Comparison of ENCODE assay signal across 10 cellular contexts in genomic region chr4:40908297-40908696, GRCh38.
A peak's percentile ranks its signal among the peaks of the same experiment; 100 is the strongest.
DNase-seq lines count a peak whose midpoint lies in the region; ATAC-seq and TF ChIP-seq lines count a peak whose summit lies in the region.
"Had no signal": no experiment of that assay in that cellular context is flagged by ENCODE, and none has a peak within 500 bp of the region (broad histone marks: within the 10 kb centered on the region; RNA-seq: fewer than 3 reads in every experiment).

No MANE protein-coding gene starts in this region.

- H4K20me1 ChIP-seq in OCI-LY1 (ENCODE audit: insufficient read depth, low read length) = no peaks in the 10 kb centered on the region

- no peaks in the 10 kb centered on the region for H3K36me3 ChIP-seq in OCI-LY1 (ENCODE audit: insufficient read depth, low read length)
- H3K36me3 ChIP-seq in iPS-18a (ENCODE audit: control insufficient read depth, low read depth, low read length) = no peaks in the 10 kb centered on the region
- no peaks in the 10 kb centered on the region for H3K36me3 ChIP-seq in vagina

- H3K4me2 ChIP-seq in OCI-LY1 (ENCODE audit: low read length) = peak overlapping the region; percentile 30; the same call in 1 of the 2 replicates

- intact Hi-C loops in vagina (cut with DNase I) = no loop called here

- no peaks in the 10 kb centered on the region for H3K79me2 ChIP-seq in OCI-LY1 (ENCODE audit: insufficient read depth, low read length)

- peak in 1 of 2 donors; percentile 1 for ATAC-seq in activated naive CD4-positive, alpha-beta T cell treated with anti-CD3 and anti-CD28 coated beads, Interleukin-2, amount 50 U/mL, for 72 hours
- ATAC-seq in GM18511 (IDR thresholded peaks at IDR 0.05; ENCODE audit: unreplicated experiment) = no peak

- TF ChIP-seq POLR2A in vagina (IDR thresholded peaks at IDR 0.05) = no peak

- peak overlapping the region; percentile 83 to 96 for H3K27ac Mint-ChIP-seq in activated naive CD4-positive, alpha-beta T cell treated with anti-CD3 and anti-CD28 coated beads, Interleukin-2, amount 50 U/mL, for 72 hours
- H3K27ac Mint-ChIP-seq: activated B cell treated with CpG ODN at 0.5 μM for 24 hours had no signal

- H3K4me3 ChIP-seq in OCI-LY1 (ENCODE audit: low read depth, low read length, poor library complexity, severe bottlenecking) (no peak overlapping the region), iPS-18a (ENCODE audit: low read length) (no peak overlapping the region), vagina (no peak overlapping the region)

- no peak for TF ChIP-seq CTCF in OCI-LY1 (IDR thresholded peaks at IDR 0.05; ENCODE audit: low read length)
- no peak for TF ChIP-seq CTCF in vagina (IDR thresholded peaks at IDR 0.05)

- no peaks in the 10 kb centered on the region for H3K9me3 Mint-ChIP-seq in activated naive CD4-positive, alpha-beta T cell treated with anti-CD3 and anti-CD28 coated beads, Interleukin-2, amount 50 U/mL, for 72 hours
- H3K9me3 Mint-ChIP-seq: activated B cell treated with CpG ODN at 0.5 μM for 24 hours had no signal

- H3K27me3 ChIP-seq in OCI-LY1 (ENCODE audit: insufficient read depth, low read length) (no peaks in the 10 kb centered on the region), iPS-18a (ENCODE audit: control insufficient read depth, insufficient read depth, low read length) (no peaks in the 10 kb centered on the region), vagina (no peaks in the 10 kb centered on the region)

- no peaks in the 10 kb centered on the region for H3F3A ChIP-seq in OCI-LY1 (ENCODE audit: insufficient read depth, low read length)

- H3K27ac ChIP-seq in OCI-LY1 (ENCODE audit: low read depth, low read length, poor library complexity, severe bottlenecking) = no peak overlapping the region
- H3K27ac ChIP-seq in iPS-18a (ENCODE audit: low read length) = no peak overlapping the region
- peak overlapping the region; percentile 15 for H3K27ac ChIP-seq in vagina

- H3K9me2 ChIP-seq in OCI-LY1 (ENCODE audit: low read depth, low read length) = no peaks in the 10 kb centered on the region

- no peaks in the 10 kb centered on the region for H3K36me3 Mint-ChIP-seq in activated naive CD4-positive, alpha-beta T cell treated with anti-CD3 and anti-CD28 coated beads, Interleukin-2, amount 50 U/mL, for 72 hours

- H3K9me3 ChIP-seq in OCI-LY1 (ENCODE audit: low read length) (no peaks in the 10 kb centered on the region), iPS-18a (ENCODE audit: control insufficient read depth, low read depth, low read length) (no peaks in the 10 kb centered on the region), vagina (no peaks in the 10 kb centered on the region)

- no peak for DNase-seq in activated naive CD4-positive, alpha-beta T cell treated with anti-CD3 and anti-CD28 coated beads, Interleukin-2, amount 50 U/mL, for 72 hours (ENCODE audit: low spot score in 2 of 2)
- no peak for DNase-seq in activated naive CD4-positive, alpha-beta T cell (lab: John Stamatoyannopoulos, UW)
- DNase-seq in vagina (ENCODE audit: extremely low spot score in 2 of 2) = no peak
- no peak for DNase-seq in stimulated activated CD4-positive, alpha-beta T cell treated with anti-CD3 and anti-CD28 coated beads, Interleukin-4, amount 100 ng/mL, for 24 hours
- no peak for DNase-seq in NCI-H2081 treated with DMSO at 0.1 percent for 48 hours (lab: John Stamatoyannopoulos, UW)
- DNase-seq: cortex of kidney had no signal

- H2AFZ ChIP-seq in OCI-LY1 (ENCODE audit: low read length) = no peak overlapping the region

- no peak overlapping the region for H3K9ac ChIP-seq in OCI-LY1 (ENCODE audit: low read length)
- peak overlapping the region; percentile 3 for H3K9ac ChIP-seq in iPS-18a (ENCODE audit: low read length)

- H3K4me1 ChIP-seq in OCI-LY1 (ENCODE audit: insufficient read depth, low read length, severe bottlenecking) (peaks cover 9% of the 10 kb centered on the region), iPS-18a (ENCODE audit: control insufficient read depth, low read depth, low read length) (peaks cover 4% of the 10 kb centered on the region), vagina (peaks cover 19% of the 10 kb centered on the region)
